In the genomic region with DNA sequence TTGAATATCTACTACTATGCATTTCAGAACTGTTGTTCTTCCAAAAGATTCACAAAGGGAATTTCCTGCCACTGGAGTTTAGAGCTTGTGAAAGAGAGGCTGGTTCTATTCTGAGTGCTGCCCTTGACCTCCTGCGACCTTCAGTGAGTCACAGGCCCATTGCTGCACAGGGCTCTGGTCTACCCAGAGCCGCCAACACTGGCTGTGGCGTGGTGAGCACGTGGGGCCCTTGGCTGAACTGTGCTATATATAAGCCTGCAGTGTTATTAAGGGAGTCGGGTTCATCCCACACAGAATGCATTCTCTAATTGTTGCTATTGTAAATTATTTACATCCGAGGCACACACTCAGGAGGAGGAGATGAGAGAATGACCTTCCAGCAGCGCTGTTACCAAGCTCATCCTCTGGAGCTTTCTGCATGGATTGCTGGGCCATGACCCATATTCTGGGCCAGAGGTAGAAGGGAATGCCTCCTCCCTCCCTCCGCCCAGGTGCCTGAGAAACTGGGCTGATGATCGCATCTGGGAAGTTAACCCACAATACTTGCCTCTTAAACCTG, we compare ENCODE assay signal across 17 cellular contexts. TPM values are rescaled to one million over a fixed set of nuclear protein-coding genes. Genes with fewer than 3 reads are reported as not detected.
DNase-seq lines count a peak whose midpoint lies in the region; ATAC-seq, FAIRE-seq and TF ChIP-seq lines count a peak whose summit lies in the region.
"Had no signal": no experiment of that assay in that cellular context is flagged by ENCODE, and none has a peak within 500 bp of the region (broad histone marks: within the 10 kb centered on the region; RNA-seq: fewer than 3 reads in every experiment).

No MANE protein-coding gene starts in this region.

- H3K79me1 ChIP-seq in H9 (ENCODE audit: insufficient read depth, low read depth, low read length, poor library complexity, severe bottlenecking) = peaks cover 2% of the 10 kb centered on the region
- no peaks in the 10 kb centered on the region for H3K79me1 ChIP-seq in neuronal stem cell (ENCODE audit: low read depth, low read length)

- H2BK5ac ChIP-seq in H9 (ENCODE audit: insufficient read length, low read length) (no peak overlapping the region), neuronal stem cell (ENCODE audit: low read length) (no peak overlapping the region)

- H3K23me2 ChIP-seq in H9 (ENCODE audit: insufficient read length, low read depth, low read length, poor library complexity, severe bottlenecking) = no peaks in the 10 kb centered on the region

- H4K91ac ChIP-seq in H9 (ENCODE audit: insufficient read length, low read depth, low read length) (no peak overlapping the region), neuronal stem cell (ENCODE audit: low read depth, low read length, poor library complexity) (no peak overlapping the region)

- H3K4me3 Mint-ChIP-seq in H9 = no peak overlapping the region
- H3K4me3 Mint-ChIP-seq in nephron = no peak overlapping the region
- H3K4me3 Mint-ChIP-seq: activated CD4-positive, alpha-beta memory T cell treated with anti-CD3 and anti-CD28 coated beads for 36 hours had no signal

- H3T11ph ChIP-seq in H9 (ENCODE audit: low read length) = no peak overlapping the region

- no peak overlapping the region for H3K18ac ChIP-seq in H9 (ENCODE audit: insufficient read length, low read depth, low read length)
- H3K18ac ChIP-seq in neuronal stem cell (ENCODE audit: low read length) = no peak overlapping the region

- H3K27me3 ChIP-seq in H9 (ENCODE audit: insufficient read depth, low read length) (no peaks in the 10 kb centered on the region), neuronal stem cell (ENCODE audit: control insufficient read depth in 3 of 3, insufficient read depth in 3 of 3, low read depth in 1 of 3, low read length in 3 of 3) (no peaks in the 10 kb centered on the region)
- H3K27me3 ChIP-seq: gastroesophageal sphincter, stomach had no signal

- no peak overlapping the region for H3K56ac ChIP-seq in H9 (ENCODE audit: insufficient read length, low read depth, low read length)

- H3K4me2 ChIP-seq in H9 (ENCODE audit: insufficient read depth, insufficient read length, low read length) (no peak overlapping the region), neuronal stem cell (ENCODE audit: insufficient read depth, low read length, poor library complexity, severe bottlenecking) (no peak overlapping the region)

- no CpG with 5 or more reads among the region's 9 CpGs for WGBS in H9 (ENCODE audit: extremely low coverage, insufficient read length, low lambda C conversion rate)
- no CpG with 5 or more reads among the region's 9 CpGs for WGBS in neuronal stem cell (ENCODE audit: extremely low coverage in 2 of 2, insufficient read length in 2 of 2, insufficient replicate concordance in 1 of 2), 2 donors

- DNase-seq in H9 (no peak), RCC 7860 (ENCODE audit: low spot score) (peak; percentile 85), left cardiac atrium (peak; percentile 63), DMS 273 treated with DMSO at 0.1 percent for 48 hours (lab: John Stamatoyannopoulos, UW) (no peak), neuronal stem cell (ENCODE audit: low spot score) (no peak)
- DNase-seq in stimulated activated CD4-positive, alpha-beta T cell treated with anti-CD3 and anti-CD28 coated beads, Interleukin-4, amount 100 ng/mL, for 4 hours = no peak
- DNase-seq: activated CD4-positive, alpha-beta memory T cell treated with anti-CD3 and anti-CD28 coated beads for 36 hours; GDM1; H7; NCI-H1048; stomach; T-helper 9 cell had no signal

- H2AFZ ChIP-seq in H9 (ENCODE audit: low read length) (no peak overlapping the region), neuronal stem cell (ENCODE audit: low read length) (no peak overlapping the region)

- H2BK12ac ChIP-seq in H9 (ENCODE audit: insufficient read length, low read depth, low read length) = no peak overlapping the region
- H2BK12ac ChIP-seq in neuronal stem cell (ENCODE audit: low read length) = no peak overlapping the region

- H3K27me3 Mint-ChIP-seq in H9 (ENCODE audit: low read depth) = no peaks in the 10 kb centered on the region
- no peaks in the 10 kb centered on the region for H3K27me3 Mint-ChIP-seq in nephron (ENCODE audit: low read depth)
- H3K27me3 Mint-ChIP-seq: activated CD4-positive, alpha-beta memory T cell treated with anti-CD3 and anti-CD28 coated beads for 36 hours; progenitor cell of endocrine pancreas had no signal

- no peaks in the 10 kb centered on the region; the same call in 1 of the 2 replicates for H3K79me2 ChIP-seq in H9 (ENCODE audit: insufficient read depth, low read length)

- H3K4me1 ChIP-seq in H9 (ENCODE audit: insufficient read depth, low read length) (no peaks in the 10 kb centered on the region; the same call in 1 of the 2 replicates), neuronal stem cell (ENCODE audit: control insufficient read depth in 2 of 2, insufficient read depth in 1 of 2, low read depth in 1 of 2, low read length in 2 of 2) (no peaks in the 10 kb centered on the region)
- H3K4me1 ChIP-seq: gastroesophageal sphincter, stomach had no signal

- H3K27ac ChIP-seq in H9 (ENCODE audit: insufficient read length, low read depth, low read length) (no peak overlapping the region), neuronal stem cell (replicated peaks; ENCODE audit: low read length) (no peak overlapping the region)
- H3K27ac ChIP-seq: gastroesophageal sphincter, stomach had no signal

- H3K36me3 Mint-ChIP-seq in H9 (ENCODE audit: insufficient read depth in 1 of 3, low read depth in 3 of 3) (peaks cover 0 to 2% (median under 1%) of the 10 kb centered on the region in 3 experiments; a peak in 2 of 7 replicates), nephron (ENCODE audit: low read depth) (no peaks in the 10 kb centered on the region)
- H3K36me3 Mint-ChIP-seq: activated CD4-positive, alpha-beta memory T cell treated with anti-CD3 and anti-CD28 coated beads for 36 hours had no signal

- H3K9ac ChIP-seq in H9 (ENCODE audit: extremely low read depth, insufficient read length, low read length) (no peak overlapping the region), neuronal stem cell (ENCODE audit: low read depth, low read length, poor library complexity) (no peak overlapping the region)

- H3K27ac Mint-ChIP-seq in H9 = peak overlapping the region in 2 of 3 experiments; percentile 2 to 47; a peak in 2 of 7 replicates
- peak overlapping the region; percentile 50 to 72 (median 71) for H3K27ac Mint-ChIP-seq in nephron
- H3K27ac Mint-ChIP-seq: activated CD4-positive, alpha-beta memory T cell treated with anti-CD3 and anti-CD28 coated beads for 36 hours; progenitor cell of endocrine pancreas had no signal

- H2BK15ac ChIP-seq in H9 (ENCODE audit: low read depth, low read length) (no peak overlapping the region), neuronal stem cell (ENCODE audit: low read length) (no peak overlapping the region)

- peak; percentile 87 to 97 for ATAC-seq in left cardiac atrium
- no peak for ATAC-seq in GM18873 (IDR thresholded peaks at IDR 0.05; ENCODE audit: low FRiP score, unreplicated experiment)
- ATAC-seq: gastroesophageal sphincter had no signal

- H4K8ac ChIP-seq in H9 (replicated peaks; ENCODE audit: insufficient read length, low read depth, low read length) (no peak overlapping the region), neuronal stem cell (ENCODE audit: low read depth, low read length) (no peak overlapping the region)

- no peak overlapping the region for H3K23ac ChIP-seq in H9 (ENCODE audit: insufficient read length, low read depth, low read length)
- no peak overlapping the region for H3K23ac ChIP-seq in neuronal stem cell (ENCODE audit: low read depth, low read length, poor library complexity)

- no peak overlapping the region for H3K4me3 ChIP-seq in neuronal stem cell (ENCODE audit: low read length in 2 of 2)
- H3K4me3 ChIP-seq: gastroesophageal sphincter, stomach had no signal

- H3K4me1 Mint-ChIP-seq in H9 (peaks cover 0 to 10% of the 10 kb centered on the region in 2 experiments; a peak in 2 of 4 replicates), nephron (peaks cover 25% of the 10 kb centered on the region)

- no peak overlapping the region for H4K5ac ChIP-seq in H9 (ENCODE audit: insufficient read length, low read depth, low read length)

- H4K20me1 ChIP-seq in H9 (ENCODE audit: control insufficient read depth, insufficient read depth, insufficient read length) = no peaks in the 10 kb centered on the region

- H3K9me3 Mint-ChIP-seq in H9 (no peaks in the 10 kb centered on the region), nephron (peaks cover 2% of the 10 kb centered on the region)

- H2BK20ac ChIP-seq in H9 (ENCODE audit: low read depth, low read length, poor library complexity, severe bottlenecking) = no peak overlapping the region

- H3K36me3 ChIP-seq in neuronal stem cell (replicated peaks in 1 of 2; ENCODE audit: control insufficient read depth in 2 of 2, insufficient read depth in 2 of 2, low read length in 2 of 2) = no peaks in the 10 kb centered on the region
- H3K36me3 ChIP-seq: gastroesophageal sphincter, stomach had no signal

- H3K4ac ChIP-seq in H9 (ENCODE audit: low read depth, low read length) (no peak overlapping the region), neuronal stem cell (ENCODE audit: low read length) (no peak overlapping the region)

- H2BK120ac ChIP-seq in H9 (ENCODE audit: low read depth, low read length, poor library complexity, severe bottlenecking) = no peak overlapping the region
- no peak overlapping the region for H2BK120ac ChIP-seq in neuronal stem cell (ENCODE audit: low read depth, low read length)

- intact Hi-C loops in left cardiac atrium (cut with DNase I) = no loop called here

- H3K14ac ChIP-seq in H9 (ENCODE audit: insufficient read depth, low read length) (no peak overlapping the region), neuronal stem cell (ENCODE audit: low read length) (no peak overlapping the region)

- H3K9me3 ChIP-seq in H9 (ENCODE audit: control insufficient read depth, low read depth, low read length) (no peaks in the 10 kb centered on the region), neuronal stem cell (replicated peaks in 1 of 2; ENCODE audit: control insufficient read depth in 2 of 2, insufficient read depth in 1 of 2, low read depth in 1 of 2, low read length in 2 of 2) (no peaks in the 10 kb centered on the region)
- H3K9me3 ChIP-seq: gastroesophageal sphincter, stomach had no signal

- H2AK5ac ChIP-seq in H9 (ENCODE audit: insufficient read length, low read length) = no peak overlapping the region
- no peak overlapping the region for H2AK5ac ChIP-seq in neuronal stem cell (ENCODE audit: low read depth, low read length)

- FAIRE-seq in RCC 7860 (lab: Jason Lieb, UNC) = peak; percentile 98

- TF ChIP-seq CTCF in H9 (conservative IDR thresholded peaks at IDR 0.05) (no peak), nephron (IDR thresholded peaks at IDR 0.05; ENCODE audit: unreplicated experiment in 3 of 3) (no peak)

RNA-seq across cellular contexts. Expression of gene BRINP1, which starts 47.0 kb away (rescaled TPM):
- total RNA-seq in H9 (2021) = 12.4 and 14.0 TPM in 2 replicates
- total RNA-seq in left cardiac atrium = 1 to 10 TPM in 1 of 2 donors, under 1 TPM in 1; 0.44 to 1.9 TPM
- polyA plus RNA-seq in neuronal stem cell (2013, experiment 1 of 2) = 0.13 TPM
- polyA plus RNA-seq in neuronal stem cell (2013, experiment 2 of 2) = 0.06 TPM
- total RNA-seq: activated CD4-positive, alpha-beta memory T cell treated with anti-CD3 and anti-CD28 coated beads for 36 hours had no signal
- polyA plus RNA-seq: adipose tissue had no signal

Comparison
In these comparisons a context has a peak if more than half of its experiments do, and no peak if none do; other contexts are left out.
1. DNase-seq: peak in RCC 7860 (single experiment) and left cardiac atrium (single experiment); none in H9 (single experiment), stimulated activated CD4-positive, alpha-beta T cell treated with anti-CD3 and anti-CD28 coated beads, Interleukin-4, amount 100 ng/mL, for 4 hours (0 of 2), DMS 273 treated with DMSO at 0.1 percent for 48 hours (single experiment) and neuronal stem cell (single experiment).